In genomic region chr3:105868450-105868744, GRCh38 we compare ENCODE assay signal across 8 cellular contexts.
DNase-seq lines count a peak whose midpoint lies in the region; TF ChIP-seq lines count a peak whose summit lies in the region.

No MANE protein-coding gene starts in this region.

- H3K27ac Mint-ChIP-seq in activated naive CD4-positive, alpha-beta T cell treated with anti-CD3 and anti-CD28 coated beads, Interleukin-2, amount 50 U/mL, for 24 hours: peak overlapping the region; percentile 99

- POLR2A ChIA-PET in HEK293T (lab: Yijun Ruan, JAX): interaction anchor here (1.5 kb wide), 2 partner anchors 14 to 23 kb away, joined by 5 read pairs; no protein-coding TSS in a partner anchor

- H3K4me1 Mint-ChIP-seq in activated naive CD4-positive, alpha-beta T cell treated with anti-CD3 and anti-CD28 coated beads, Interleukin-2, amount 50 U/mL, for 24 hours: peaks cover 48% of the 10 kb centered on the region

- no peaks in the 10 kb centered on the region for H3K27me3 ChIP-seq in neuron (ENCODE audit: insufficient read depth, low read length)

- peaks cover 21% of the 10 kb centered on the region for H3K36me3 ChIP-seq in neuron (ENCODE audit: insufficient read depth, low read length)

- H3K9me3 ChIP-seq in neuron (ENCODE audit: low read length): no peaks in the 10 kb centered on the region

- peaks cover 40% of the 10 kb centered on the region for H3K4me1 ChIP-seq in neuron (ENCODE audit: insufficient read depth, low read length)

- peaks cover 24% of the 10 kb centered on the region for H3K36me3 Mint-ChIP-seq in activated naive CD4-positive, alpha-beta T cell treated with anti-CD3 and anti-CD28 coated beads, Interleukin-2, amount 50 U/mL, for 24 hours

- peak overlapping the region; percentile 52 for H2AFZ ChIP-seq in neuron (ENCODE audit: low read depth, low read length)

- peak overlapping the region; percentile 63 for H3K4me3 ChIP-seq in neuron (ENCODE audit: low read length)

- DNase-seq in NOMO-1 treated with DMSO at 0.1 percent for 48 hours (lab: John Stamatoyannopoulos, UW; ENCODE audit: unreplicated experiment) (peak; percentile 32), NOMO-1 treated with dmso at 0.1 percent for 144 hours (lab: John Stamatoyannopoulos, UW; ENCODE audit: unreplicated experiment) (no peak), HEK293T (ENCODE audit: extremely low spot score) (peak; percentile 42), NCI-H2029 (lab: John Stamatoyannopoulos, UW) (peak; percentile 46), glomerular visceral epithelial cell (ENCODE audit: extremely low spot score) (peak; percentile 56), cortex of kidney (lab: John Stamatoyannopoulos, UW) (no peak)

- no peaks in the 10 kb centered on the region for H3K9me3 Mint-ChIP-seq in activated naive CD4-positive, alpha-beta T cell treated with anti-CD3 and anti-CD28 coated beads, Interleukin-2, amount 50 U/mL, for 24 hours

- CTCF ChIA-PET in HEK293T (lab: Yijun Ruan, JAX): no interaction called here

- no peaks in the 10 kb centered on the region for H3K27me3 Mint-ChIP-seq in activated naive CD4-positive, alpha-beta T cell treated with anti-CD3 and anti-CD28 coated beads, Interleukin-2, amount 50 U/mL, for 24 hours

- peak overlapping the region; percentile 97 for H3K4me3 Mint-ChIP-seq in activated naive CD4-positive, alpha-beta T cell treated with anti-CD3 and anti-CD28 coated beads, Interleukin-2, amount 50 U/mL, for 24 hours

TF ChIP-seq in HEK293T, 16 proteins besides CTCF, POLR2A, EP300 and RAD21:
- TF ChIP-seq SUZ12 (IDR thresholded peaks at IDR 0.05) (no peak), L3MBTL2 (conservative IDR thresholded peaks at IDR 0.05) (peak; percentile 9; the same call in 1 of the 2 replicates)

Comparison
In these comparisons a context has a peak if more than half of its experiments do, and no peak if none do; other contexts are left out.
1. DNase-seq: peak in NOMO-1 treated with DMSO at 0.1 percent for 48 hours (single experiment), HEK293T (single experiment), NCI-H2029 (single experiment) and glomerular visceral epithelial cell (single experiment); none in NOMO-1 treated with dmso at 0.1 percent for 144 hours (single experiment) and cortex of kidney (single experiment).